1 cellular context compared by ENCODE assay signal in genomic region chr2:152548996-152549395, GRCh38.
TF ChIP-seq lines count a peak whose summit lies in the region.

No MANE protein-coding gene starts in this region.

TF ChIP-seq in SK-N-SH, 30 proteins besides CTCF, POLR2A, EP300 and RAD21 (continued from another document):
- TF ChIP-seq TCF12 (IDR thresholded peaks at IDR 0.05) = peak; percentile 32; the same call in 1 of the 2 replicates
- TF ChIP-seq RCOR1 (IDR thresholded peaks at IDR 0.05; ENCODE audit: low read length) = no peak
- TF ChIP-seq GATA2 (CRISPR knock-in tag; IDR thresholded peaks at IDR 0.05) = no peak
- TF ChIP-seq JUND (IDR thresholded peaks at IDR 0.05) = peak; percentile 23; the same call in 1 of the 2 replicates
- no peak for TF ChIP-seq USF2 (IDR thresholded peaks at IDR 0.05; ENCODE audit: borderline replicate concordance, low read depth, low read length)
- no peak for TF ChIP-seq TEAD4 (IDR thresholded peaks at IDR 0.05; ENCODE audit: borderline replicate concordance, insufficient read depth)
- no peak for TF ChIP-seq USF1 (IDR thresholded peaks at IDR 0.05; ENCODE audit: borderline replicate concordance, low read depth)
- 0 out of 2 replicates have a peak, but pooled peaks have one; percentile 19 for TF ChIP-seq PBX3 (IDR thresholded peaks at IDR 0.05)
- no peak for TF ChIP-seq CHD2 (IDR thresholded peaks at IDR 0.05; ENCODE audit: low read length, partially characterized antibody)
- no peak for TF ChIP-seq SMC3 (IDR thresholded peaks at IDR 0.05; ENCODE audit: low read depth, low read length)
- TF ChIP-seq RXRA (IDR thresholded peaks at IDR 0.05; ENCODE audit: borderline replicate concordance, low read depth) = no peak
- TF ChIP-seq POLR2AphosphoS5 (IDR thresholded peaks at IDR 0.05; ENCODE audit: low read depth, low read length) = no peak
- no peak for TF ChIP-seq MAX (IDR thresholded peaks at IDR 0.05; ENCODE audit: low read depth)
- no peak for TF ChIP-seq EZH2phosphoT487 (IDR thresholded peaks at IDR 0.05; ENCODE audit: borderline replicate concordance, low read depth)
TF ChIP-seq in SK-N-SH: peak in this region for 4.
